ENCODE assay signal across 1 cellular context in the genomic region with DNA sequence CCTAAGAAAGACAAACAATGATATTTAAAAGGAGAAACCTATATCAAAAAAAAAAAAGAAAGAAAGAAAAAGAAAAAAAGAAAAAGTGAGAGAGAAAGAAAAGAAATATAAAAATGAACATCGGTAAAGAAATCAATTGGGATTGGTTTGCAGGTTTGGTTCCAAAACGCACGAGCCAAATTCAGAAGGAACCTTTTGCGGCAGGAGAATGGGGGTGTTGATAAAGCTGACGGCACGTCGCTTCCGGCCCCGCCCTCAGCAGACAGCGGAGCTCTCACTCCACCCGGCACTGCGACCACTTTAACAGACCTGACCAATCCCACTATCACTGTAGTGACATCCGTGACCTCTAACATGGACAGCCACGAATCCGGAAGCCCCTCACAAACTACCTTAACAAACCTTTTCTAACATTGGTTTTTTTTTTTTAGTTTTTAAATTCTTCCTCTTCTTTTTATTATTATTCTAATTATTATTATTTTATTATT.
TF ChIP-seq lines count a peak whose summit lies in the region.

No MANE protein-coding gene starts in this region.

TF ChIP-seq in K562, 482 proteins besides CTCF, POLR2A, EP300 and RAD21 (continued from another document and continues in another):
- TF ChIP-seq, protein P1, sequence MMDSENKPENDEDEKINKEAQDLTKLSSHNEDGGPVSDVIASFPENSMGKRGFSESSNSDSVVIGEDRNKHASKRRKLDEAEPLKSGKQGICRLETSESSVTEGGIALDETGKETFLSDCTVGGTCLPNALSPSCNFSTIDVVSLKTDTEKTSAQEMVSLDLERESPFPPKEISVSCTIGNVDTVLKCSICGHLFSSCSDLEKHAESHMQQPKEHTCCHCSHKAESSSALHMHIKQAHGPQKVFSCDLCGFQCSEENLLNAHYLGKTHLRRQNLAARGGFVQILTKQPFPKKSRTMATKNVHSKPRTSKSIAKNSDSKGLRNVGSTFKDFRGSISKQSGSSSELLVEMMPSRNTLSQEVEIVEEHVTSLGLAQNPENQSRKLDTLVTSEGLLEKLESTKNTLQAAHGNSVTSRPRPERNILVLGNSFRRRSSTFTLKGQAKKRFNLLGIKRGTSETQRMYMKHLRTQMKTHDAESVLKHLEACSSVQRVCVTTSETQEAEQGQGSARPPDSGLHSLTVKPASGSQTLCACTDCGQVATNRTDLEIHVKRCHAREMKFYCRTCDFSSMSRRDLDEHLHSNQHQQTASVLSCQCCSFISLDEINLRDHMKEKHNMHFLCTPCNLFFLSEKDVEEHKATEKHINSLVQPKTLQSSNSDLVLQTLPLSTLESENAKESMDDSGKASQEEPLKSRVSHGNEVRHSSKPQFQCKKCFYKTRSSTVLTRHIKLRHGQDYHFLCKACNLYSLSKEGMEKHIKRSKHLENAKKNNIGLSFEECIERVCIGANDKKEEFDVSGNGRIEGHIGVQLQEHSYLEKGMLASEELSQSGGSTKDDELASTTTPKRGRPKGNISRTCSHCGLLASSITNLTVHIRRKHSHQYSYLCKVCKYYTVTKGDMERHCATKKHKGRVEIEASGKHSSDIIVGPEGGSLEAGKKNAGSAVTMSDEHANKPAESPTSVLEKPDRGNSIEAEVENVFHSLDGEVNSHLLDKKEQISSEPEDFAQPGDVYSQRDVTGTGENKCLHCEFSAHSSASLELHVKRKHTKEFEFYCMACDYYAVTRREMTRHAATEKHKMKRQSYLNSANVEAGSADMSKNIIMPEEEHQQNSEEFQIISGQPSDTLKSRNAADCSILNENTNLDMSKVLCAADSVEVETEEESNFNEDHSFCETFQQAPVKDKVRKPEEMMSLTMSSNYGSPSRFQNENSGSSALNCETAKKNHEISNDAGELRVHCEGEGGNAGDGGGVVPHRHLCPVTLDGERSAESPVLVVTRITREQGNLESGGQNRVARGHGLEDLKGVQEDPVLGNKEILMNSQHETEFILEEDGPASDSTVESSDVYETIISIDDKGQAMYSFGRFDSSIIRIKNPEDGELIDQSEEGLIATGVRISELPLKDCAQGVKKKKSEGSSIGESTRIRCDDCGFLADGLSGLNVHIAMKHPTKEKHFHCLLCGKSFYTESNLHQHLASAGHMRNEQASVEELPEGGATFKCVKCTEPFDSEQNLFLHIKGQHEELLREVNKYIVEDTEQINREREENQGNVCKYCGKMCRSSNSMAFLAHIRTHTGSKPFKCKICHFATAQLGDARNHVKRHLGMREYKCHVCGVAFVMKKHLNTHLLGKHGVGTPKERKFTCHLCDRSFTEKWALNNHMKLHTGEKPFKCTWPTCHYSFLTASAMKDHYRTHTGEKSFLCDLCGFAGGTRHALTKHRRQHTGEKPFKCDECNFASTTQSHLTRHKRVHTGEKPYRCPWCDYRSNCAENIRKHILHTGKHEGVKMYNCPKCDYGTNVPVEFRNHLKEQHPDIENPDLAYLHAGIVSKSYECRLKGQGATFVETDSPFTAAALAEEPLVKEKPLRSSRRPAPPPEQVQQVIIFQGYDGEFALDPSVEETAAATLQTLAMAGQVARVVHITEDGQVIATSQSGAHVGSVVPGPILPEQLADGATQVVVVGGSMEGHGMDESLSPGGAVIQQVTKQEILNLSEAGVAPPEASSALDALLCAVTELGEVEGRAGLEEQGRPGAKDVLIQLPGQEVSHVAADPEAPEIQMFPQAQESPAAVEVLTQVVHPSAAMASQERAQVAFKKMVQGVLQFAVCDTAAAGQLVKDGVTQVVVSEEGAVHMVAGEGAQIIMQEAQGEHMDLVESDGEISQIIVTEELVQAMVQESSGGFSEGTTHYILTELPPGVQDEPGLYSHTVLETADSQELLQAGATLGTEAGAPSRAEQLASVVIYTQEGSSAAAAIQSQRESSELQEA (IDR thresholded peaks at IDR 0.05; ENCODE audit: low read depth) = peak; percentile 43; the same call in 1 of the 2 replicates
- TF ChIP-seq ZNF695 (CRISPR knock-in tag; IDR thresholded peaks at IDR 0.05) (no peak), ATF1 (CRISPR knock-in tag; IDR thresholded peaks at IDR 0.05) (no peak), ATF1 (tag; IDR thresholded peaks at IDR 0.05) (peak; percentile 79), MBD2 (IDR thresholded peaks at IDR 0.05; ENCODE audit: borderline replicate concordance, low read depth) (no peak; the same call in 1 of the 2 replicates), SP2 (IDR thresholded peaks at IDR 0.05; ENCODE audit: extremely low read depth, low read depth, low read length, poor library complexity, severe bottlenecking) (no peak), LEF1 (IDR thresholded peaks at IDR 0.05) (0 out of 2 replicates have a peak, but pooled peaks have one; percentile 22), NCOA4 (IDR thresholded peaks at IDR 0.05; ENCODE audit: partially characterized antibody) (no peak), ARID1B (IDR thresholded peaks at IDR 0.05) (peak; percentile 47), BHLHE40 (IDR thresholded peaks at IDR 0.05; ENCODE audit: low read length) (peak; percentile 71), ELF1 (tag; IDR thresholded peaks at IDR 0.05) (peak; percentile 66), LARP7 (IDR thresholded peaks at IDR 0.05) (peak; percentile 86; the same call in 1 of the 2 replicates), ZNF121 (CRISPR knock-in tag; conservative IDR thresholded peaks at IDR 0.05) (no peak), NR2F6 (CRISPR knock-in tag; IDR thresholded peaks at IDR 0.05) (no peak), ZNF707 (CRISPR knock-in tag; conservative IDR thresholded peaks at IDR 0.05) (no peak), ZKSCAN3 (CRISPR knock-in tag; IDR thresholded peaks at IDR 0.05) (no peak), TRIM24 (IDR thresholded peaks at IDR 0.05) (0 out of 4 replicates have a peak, but pooled peaks of 1 of the 2 experiments have one; percentile 37), ZNF431 (CRISPR knock-in tag; IDR thresholded peaks at IDR 0.05) (no peak), GTF2A2 (tag; IDR thresholded peaks at IDR 0.05) (no peak), GABPB1 (CRISPR knock-in tag; IDR thresholded peaks at IDR 0.05) (peak; percentile 84), BRD9 (IDR thresholded peaks at IDR 0.05; ENCODE audit: low read depth, partially characterized antibody) (peak; percentile 79), ARHGAP35 (IDR thresholded peaks at IDR 0.05; ENCODE audit: partially characterized antibody) (no peak), GTF2F1 (IDR thresholded peaks at IDR 0.05; ENCODE audit: low read depth, low read length) (no peak), HCFC1 (IDR thresholded peaks at IDR 0.05; ENCODE audit: low read depth, low read length) (0 out of 2 replicates have a peak, but pooled peaks have one; percentile 18)
- TF ChIP-seq, protein P2, sequence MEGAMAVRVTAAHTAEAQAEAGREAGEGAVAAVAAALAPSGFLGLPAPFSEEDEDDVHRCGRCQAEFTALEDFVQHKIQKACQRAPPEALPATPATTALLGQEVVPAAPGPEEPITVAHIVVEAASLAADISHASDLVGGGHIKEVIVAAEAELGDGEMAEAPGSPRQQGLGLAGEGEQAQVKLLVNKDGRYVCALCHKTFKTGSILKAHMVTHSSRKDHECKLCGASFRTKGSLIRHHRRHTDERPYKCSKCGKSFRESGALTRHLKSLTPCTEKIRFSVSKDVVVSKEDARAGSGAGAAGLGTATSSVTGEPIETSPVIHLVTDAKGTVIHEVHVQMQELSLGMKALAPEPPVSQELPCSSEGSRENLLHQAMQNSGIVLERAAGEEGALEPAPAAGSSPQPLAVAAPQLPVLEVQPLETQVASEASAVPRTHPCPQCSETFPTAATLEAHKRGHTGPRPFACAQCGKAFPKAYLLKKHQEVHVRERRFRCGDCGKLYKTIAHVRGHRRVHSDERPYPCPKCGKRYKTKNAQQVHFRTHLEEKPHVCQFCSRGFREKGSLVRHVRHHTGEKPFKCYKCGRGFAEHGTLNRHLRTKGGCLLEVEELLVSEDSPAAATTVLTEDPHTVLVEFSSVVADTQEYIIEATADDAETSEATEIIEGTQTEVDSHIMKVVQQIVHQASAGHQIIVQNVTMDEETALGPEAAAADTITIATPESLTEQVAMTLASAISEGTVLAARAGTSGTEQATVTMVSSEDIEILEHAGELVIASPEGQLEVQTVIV (CRISPR knock-in tag; IDR thresholded peaks at IDR 0.05; ENCODE audit: borderline replicate concordance) = no peak
- TF ChIP-seq, protein P3, sequence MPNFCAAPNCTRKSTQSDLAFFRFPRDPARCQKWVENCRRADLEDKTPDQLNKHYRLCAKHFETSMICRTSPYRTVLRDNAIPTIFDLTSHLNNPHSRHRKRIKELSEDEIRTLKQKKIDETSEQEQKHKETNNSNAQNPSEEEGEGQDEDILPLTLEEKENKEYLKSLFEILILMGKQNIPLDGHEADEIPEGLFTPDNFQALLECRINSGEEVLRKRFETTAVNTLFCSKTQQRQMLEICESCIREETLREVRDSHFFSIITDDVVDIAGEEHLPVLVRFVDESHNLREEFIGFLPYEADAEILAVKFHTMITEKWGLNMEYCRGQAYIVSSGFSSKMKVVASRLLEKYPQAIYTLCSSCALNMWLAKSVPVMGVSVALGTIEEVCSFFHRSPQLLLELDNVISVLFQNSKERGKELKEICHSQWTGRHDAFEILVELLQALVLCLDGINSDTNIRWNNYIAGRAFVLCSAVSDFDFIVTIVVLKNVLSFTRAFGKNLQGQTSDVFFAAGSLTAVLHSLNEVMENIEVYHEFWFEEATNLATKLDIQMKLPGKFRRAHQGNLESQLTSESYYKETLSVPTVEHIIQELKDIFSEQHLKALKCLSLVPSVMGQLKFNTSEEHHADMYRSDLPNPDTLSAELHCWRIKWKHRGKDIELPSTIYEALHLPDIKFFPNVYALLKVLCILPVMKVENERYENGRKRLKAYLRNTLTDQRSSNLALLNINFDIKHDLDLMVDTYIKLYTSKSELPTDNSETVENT (CRISPR knock-in tag; IDR thresholded peaks at IDR 0.05) = no peak
- TF ChIP-seq, protein P4, sequence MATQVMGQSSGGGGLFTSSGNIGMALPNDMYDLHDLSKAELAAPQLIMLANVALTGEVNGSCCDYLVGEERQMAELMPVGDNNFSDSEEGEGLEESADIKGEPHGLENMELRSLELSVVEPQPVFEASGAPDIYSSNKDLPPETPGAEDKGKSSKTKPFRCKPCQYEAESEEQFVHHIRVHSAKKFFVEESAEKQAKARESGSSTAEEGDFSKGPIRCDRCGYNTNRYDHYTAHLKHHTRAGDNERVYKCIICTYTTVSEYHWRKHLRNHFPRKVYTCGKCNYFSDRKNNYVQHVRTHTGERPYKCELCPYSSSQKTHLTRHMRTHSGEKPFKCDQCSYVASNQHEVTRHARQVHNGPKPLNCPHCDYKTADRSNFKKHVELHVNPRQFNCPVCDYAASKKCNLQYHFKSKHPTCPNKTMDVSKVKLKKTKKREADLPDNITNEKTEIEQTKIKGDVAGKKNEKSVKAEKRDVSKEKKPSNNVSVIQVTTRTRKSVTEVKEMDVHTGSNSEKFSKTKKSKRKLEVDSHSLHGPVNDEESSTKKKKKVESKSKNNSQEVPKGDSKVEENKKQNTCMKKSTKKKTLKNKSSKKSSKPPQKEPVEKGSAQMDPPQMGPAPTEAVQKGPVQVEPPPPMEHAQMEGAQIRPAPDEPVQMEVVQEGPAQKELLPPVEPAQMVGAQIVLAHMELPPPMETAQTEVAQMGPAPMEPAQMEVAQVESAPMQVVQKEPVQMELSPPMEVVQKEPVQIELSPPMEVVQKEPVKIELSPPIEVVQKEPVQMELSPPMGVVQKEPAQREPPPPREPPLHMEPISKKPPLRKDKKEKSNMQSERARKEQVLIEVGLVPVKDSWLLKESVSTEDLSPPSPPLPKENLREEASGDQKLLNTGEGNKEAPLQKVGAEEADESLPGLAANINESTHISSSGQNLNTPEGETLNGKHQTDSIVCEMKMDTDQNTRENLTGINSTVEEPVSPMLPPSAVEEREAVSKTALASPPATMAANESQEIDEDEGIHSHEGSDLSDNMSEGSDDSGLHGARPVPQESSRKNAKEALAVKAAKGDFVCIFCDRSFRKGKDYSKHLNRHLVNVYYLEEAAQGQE (CRISPR knock-in tag; IDR thresholded peaks at IDR 0.05; ENCODE audit: low read depth) = no peak
- TF ChIP-seq, protein P5, sequence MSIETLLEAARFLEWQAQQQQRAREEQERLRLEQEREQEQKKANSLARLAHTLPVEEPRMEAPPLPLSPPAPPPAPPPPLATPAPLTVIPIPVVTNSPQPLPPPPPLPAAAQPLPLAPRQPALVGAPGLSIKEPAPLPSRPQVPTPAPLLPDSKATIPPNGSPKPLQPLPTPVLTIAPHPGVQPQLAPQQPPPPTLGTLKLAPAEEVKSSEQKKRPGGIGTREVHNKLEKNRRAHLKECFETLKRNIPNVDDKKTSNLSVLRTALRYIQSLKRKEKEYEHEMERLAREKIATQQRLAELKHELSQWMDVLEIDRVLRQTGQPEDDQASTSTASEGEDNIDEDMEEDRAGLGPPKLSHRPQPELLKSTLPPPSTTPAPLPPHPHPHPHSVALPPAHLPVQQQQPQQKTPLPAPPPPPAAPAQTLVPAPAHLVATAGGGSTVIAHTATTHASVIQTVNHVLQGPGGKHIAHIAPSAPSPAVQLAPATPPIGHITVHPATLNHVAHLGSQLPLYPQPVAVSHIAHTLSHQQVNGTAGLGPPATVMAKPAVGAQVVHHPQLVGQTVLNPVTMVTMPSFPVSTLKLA (conservative IDR thresholded peaks at IDR 0.05) = peak; percentile 5 to 14; a peak in 1 of 4 replicates
- TF ChIP-seq, protein P6, sequence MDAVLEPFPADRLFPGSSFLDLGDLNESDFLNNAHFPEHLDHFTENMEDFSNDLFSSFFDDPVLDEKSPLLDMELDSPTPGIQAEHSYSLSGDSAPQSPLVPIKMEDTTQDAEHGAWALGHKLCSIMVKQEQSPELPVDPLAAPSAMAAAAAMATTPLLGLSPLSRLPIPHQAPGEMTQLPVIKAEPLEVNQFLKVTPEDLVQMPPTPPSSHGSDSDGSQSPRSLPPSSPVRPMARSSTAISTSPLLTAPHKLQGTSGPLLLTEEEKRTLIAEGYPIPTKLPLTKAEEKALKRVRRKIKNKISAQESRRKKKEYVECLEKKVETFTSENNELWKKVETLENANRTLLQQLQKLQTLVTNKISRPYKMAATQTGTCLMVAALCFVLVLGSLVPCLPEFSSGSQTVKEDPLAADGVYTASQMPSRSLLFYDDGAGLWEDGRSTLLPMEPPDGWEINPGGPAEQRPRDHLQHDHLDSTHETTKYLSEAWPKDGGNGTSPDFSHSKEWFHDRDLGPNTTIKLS (IDR thresholded peaks at IDR 0.05; ENCODE audit: borderline replicate concordance, low read depth) = peak; percentile 58; the same call in 1 of the 2 replicates
- TF ChIP-seq, protein P7, sequence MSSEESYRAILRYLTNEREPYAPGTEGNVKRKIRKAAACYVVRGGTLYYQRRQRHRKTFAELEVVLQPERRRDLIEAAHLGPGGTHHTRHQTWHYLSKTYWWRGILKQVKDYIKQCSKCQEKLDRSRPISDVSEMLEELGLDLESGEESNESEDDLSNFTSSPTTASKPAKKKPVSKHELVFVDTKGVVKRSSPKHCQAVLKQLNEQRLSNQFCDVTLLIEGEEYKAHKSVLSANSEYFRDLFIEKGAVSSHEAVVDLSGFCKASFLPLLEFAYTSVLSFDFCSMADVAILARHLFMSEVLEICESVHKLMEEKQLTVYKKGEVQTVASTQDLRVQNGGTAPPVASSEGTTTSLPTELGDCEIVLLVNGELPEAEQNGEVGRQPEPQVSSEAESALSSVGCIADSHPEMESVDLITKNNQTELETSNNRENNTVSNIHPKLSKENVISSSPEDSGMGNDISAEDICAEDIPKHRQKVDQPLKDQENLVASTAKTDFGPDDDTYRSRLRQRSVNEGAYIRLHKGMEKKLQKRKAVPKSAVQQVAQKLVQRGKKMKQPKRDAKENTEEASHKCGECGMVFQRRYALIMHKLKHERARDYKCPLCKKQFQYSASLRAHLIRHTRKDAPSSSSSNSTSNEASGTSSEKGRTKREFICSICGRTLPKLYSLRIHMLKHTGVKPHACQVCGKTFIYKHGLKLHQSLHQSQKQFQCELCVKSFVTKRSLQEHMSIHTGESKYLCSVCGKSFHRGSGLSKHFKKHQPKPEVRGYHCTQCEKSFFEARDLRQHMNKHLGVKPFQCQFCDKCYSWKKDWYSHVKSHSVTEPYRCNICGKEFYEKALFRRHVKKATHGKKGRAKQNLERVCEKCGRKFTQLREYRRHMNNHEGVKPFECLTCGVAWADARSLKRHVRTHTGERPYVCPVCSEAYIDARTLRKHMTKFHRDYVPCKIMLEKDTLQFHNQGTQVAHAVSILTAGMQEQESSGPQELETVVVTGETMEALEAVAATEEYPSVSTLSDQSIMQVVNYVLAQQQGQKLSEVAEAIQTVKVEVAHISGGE (CRISPR knock-in tag; IDR thresholded peaks at IDR 0.05) = peak in 1 of 3 experiments; percentile 90; a peak in 2 of 6 replicates
